In genomic region chr2:231522418-231523180, GRCh38 we compare ENCODE assay signal across 1 cellular context.
TF ChIP-seq lines count a peak whose summit lies in the region.

No MANE protein-coding gene starts in this region.

TF ChIP-seq in H1, 55 proteins besides CTCF, POLR2A, EP300 and RAD21:
- TF ChIP-seq HDAC6 (IDR thresholded peaks at IDR 0.05; ENCODE audit: low read depth, low read length), result no peak
- TF ChIP-seq POLR2AphosphoS5 (IDR thresholded peaks at IDR 0.05; ENCODE audit: low read depth, low read length), result no peak
- no peak for TF ChIP-seq KDM4A (IDR thresholded peaks at IDR 0.05; ENCODE audit: low read depth, low read length, severe bottlenecking)
- no peak for TF ChIP-seq ZNF274 (IDR thresholded peaks at IDR 0.05; ENCODE audit: borderline replicate concordance, extremely low read depth, low read length)
- TF ChIP-seq SUZ12 (IDR thresholded peaks at IDR 0.05; ENCODE audit: low read length), result no peak
- TF ChIP-seq FOSL1 (IDR thresholded peaks at IDR 0.05; ENCODE audit: insufficient read depth, low read depth, low read length), result no peak
- TF ChIP-seq SRF (IDR thresholded peaks at IDR 0.05; ENCODE audit: low read depth, low read length), result no peak
- TF ChIP-seq CBX8 (IDR thresholded peaks at IDR 0.05; ENCODE audit: borderline replicate concordance, low read depth, low read length), result no peak
- TF ChIP-seq GTF2F1 (IDR thresholded peaks at IDR 0.05; ENCODE audit: borderline replicate concordance, low read depth, low read length), result no peak
- TF ChIP-seq SP2 (IDR thresholded peaks at IDR 0.05; ENCODE audit: low read length), result no peak
- no peak for TF ChIP-seq TCF12 (IDR thresholded peaks at IDR 0.05; ENCODE audit: low read depth, low read length)
- no peak for TF ChIP-seq JUND (IDR thresholded peaks at IDR 0.05; ENCODE audit: low read length)
- TF ChIP-seq YY1 (IDR thresholded peaks at IDR 0.05; ENCODE audit: low read depth, low read length), result no peak
- no peak for TF ChIP-seq CREB1 (IDR thresholded peaks at IDR 0.05)
- TF ChIP-seq BRCA1 (IDR thresholded peaks at IDR 0.05; ENCODE audit: low read depth, low read length), result no peak
- TF ChIP-seq CTBP2 (IDR thresholded peaks at IDR 0.05; ENCODE audit: borderline replicate concordance, insufficient read depth, insufficient read length, low read length), result no peak
- TF ChIP-seq RFX5 (IDR thresholded peaks at IDR 0.05; ENCODE audit: borderline replicate concordance, low read depth, low read length), result no peak
